30 cellular contexts compared by ENCODE assay signal in genomic region chr11:33622806-33623205, GRCh38.
"Had no signal": no experiment of that assay in that cellular context is flagged by ENCODE, and none has a peak within 500 bp of the region (broad histone marks: within the 10 kb centered on the region; RNA-seq: fewer than 3 reads in every experiment).

No MANE protein-coding gene starts in this region.

- H3K9me3 ChIP-seq: ascending aorta, gastroesophageal sphincter, pancreas, prostate gland, sigmoid colon, suprapubic skin, tibial artery had no signal

- H3K4me2 ChIP-seq: hepatocyte, smooth muscle cell had no signal

- DNase-seq: activated CD4-positive, alpha-beta T cell treated with anti-CD3 and anti-CD28 coated beads for 1 hour; activated CD4-positive, alpha-beta T cell treated with anti-CD3 and anti-CD28 coated beads, Interleukin-2, amount 10 ng/mL, durations not matched to agents 7 days and 5 days; activated effector memory CD4-positive, alpha-beta T cell treated with Interleukin-2 at 50 U/mL for 16 hours; activated naive CD4-positive, alpha-beta T cell treated with Interleukin-2 at 50 U/mL for 16 hours; activated naive CD8-positive, alpha-beta T cell treated with anti-CD3 and anti-CD28 coated beads, Interleukin-2, amount 10 ng/mL, durations not matched to agents 7 days and 5 days; activated T-cell treated with anti-CD3 and anti-CD28 coated beads for 4 hours; activated T-cell treated with anti-CD3 and anti-CD28 coated beads, Interleukin-2, amount 50 U/mL, for 72 hours; dorsolateral prefrontal cortex; effector memory CD4-positive, alpha-beta T cell; left cardiac atrium; left ventricle myocardium superior; naive B cell; nucleus accumbens; pancreas; retina; sigmoid colon; stimulated activated CD4-positive, alpha-beta T cell treated with anti-CD3 and anti-CD28 coated beads, Interleukin-1b, Interleukin-23, amount 100 ng/mL, for 48 hours; stimulated activated naive CD4-positive, alpha-beta T cell; T-helper 2 cell; tibial artery had no signal

- H3K27ac ChIP-seq: ascending aorta, brain microvascular endothelial cell, coronary artery, gastroesophageal sphincter, hepatocyte, pancreas, prostate gland, sigmoid colon, suprapubic skin, tibial artery had no signal

- H3K4me3 ChIP-seq: ascending aorta, coronary artery, gastroesophageal sphincter, hepatocyte, pancreas, prostate gland, sigmoid colon, smooth muscle cell, suprapubic skin, tibial artery had no signal

- H3K79me2 ChIP-seq: hepatocyte had no signal

- H3K4me1 Mint-ChIP-seq: activated CD4-positive, alpha-beta T cell treated with anti-CD3 and anti-CD28 coated beads, Interleukin-2, amount 10 ng/mL, durations not matched to agents 7 days and 5 days; activated naive CD8-positive, alpha-beta T cell treated with anti-CD3 and anti-CD28 coated beads, Interleukin-2, amount 10 ng/mL, durations not matched to agents 7 days and 5 days; naive B cell had no signal

- H3K36me3 ChIP-seq: ascending aorta, brain microvascular endothelial cell, gastroesophageal sphincter, pancreas, prostate gland, sigmoid colon, suprapubic skin, tibial artery had no signal

- H3K9me3 Mint-ChIP-seq: activated CD4-positive, alpha-beta T cell treated with anti-CD3 and anti-CD28 coated beads, Interleukin-2, amount 10 ng/mL, durations not matched to agents 7 days and 5 days; activated naive CD8-positive, alpha-beta T cell treated with anti-CD3 and anti-CD28 coated beads, Interleukin-2, amount 10 ng/mL, durations not matched to agents 7 days and 5 days; activated T-cell treated with anti-CD3 and anti-CD28 coated beads, Interleukin-2, amount 50 U/mL, for 72 hours; mesothelial cell of epicardium; neural crest cell had no signal

- H3K4me3 Mint-ChIP-seq: activated CD4-positive, alpha-beta T cell treated with anti-CD3 and anti-CD28 coated beads, Interleukin-2, amount 10 ng/mL, durations not matched to agents 7 days and 5 days; activated naive CD8-positive, alpha-beta T cell treated with anti-CD3 and anti-CD28 coated beads, Interleukin-2, amount 10 ng/mL, durations not matched to agents 7 days and 5 days; activated T-cell treated with anti-CD3 and anti-CD28 coated beads, Interleukin-2, amount 50 U/mL, for 72 hours; mesothelial cell of epicardium; neural crest cell had no signal

- H3K36me3 Mint-ChIP-seq: activated naive CD8-positive, alpha-beta T cell treated with anti-CD3 and anti-CD28 coated beads, Interleukin-2, amount 10 ng/mL, durations not matched to agents 7 days and 5 days; mesothelial cell of epicardium; naive B cell had no signal

- ATAC-seq: activated T-cell treated with anti-CD3 and anti-CD28 coated beads, Interleukin-2, amount 50 U/mL, for 72 hours; gastroesophageal sphincter had no signal

- H3K27ac Mint-ChIP-seq: activated CD4-positive, alpha-beta T cell treated with anti-CD3 and anti-CD28 coated beads, Interleukin-2, amount 10 ng/mL, durations not matched to agents 7 days and 5 days; activated naive CD8-positive, alpha-beta T cell treated with anti-CD3 and anti-CD28 coated beads, Interleukin-2, amount 10 ng/mL, durations not matched to agents 7 days and 5 days; activated T-cell treated with anti-CD3 and anti-CD28 coated beads, Interleukin-2, amount 50 U/mL, for 72 hours; mesothelial cell of epicardium had no signal

- H2AFZ ChIP-seq: hepatocyte had no signal

- H3K4me1 ChIP-seq: ascending aorta, gastroesophageal sphincter, pancreas, prostate gland, sigmoid colon, suprapubic skin had no signal
